In genomic region chr18:47151457-47151856, GRCh38 we compare ENCODE assay signal across 9 cellular contexts. TPM values are rescaled to one million over a fixed set of nuclear protein-coding genes. Genes with fewer than 3 reads are reported as not detected.
DNase-seq lines count a peak whose midpoint lies in the region; TF ChIP-seq lines count a peak whose summit lies in the region.
"Had no signal": no experiment of that assay in that cellular context is flagged by ENCODE, and none has a peak within 500 bp of the region (broad histone marks: within the 10 kb centered on the region; RNA-seq: fewer than 3 reads in every experiment).

No MANE protein-coding gene starts in this region.

- no peaks in the 10 kb centered on the region for H3K27me3 ChIP-seq in osteoblast (ENCODE audit: insufficient read depth, low read length)

- TF ChIP-seq CTCF in coronary artery (IDR thresholded peaks at IDR 0.05) (no peak), osteoblast (IDR thresholded peaks at IDR 0.05; ENCODE audit: extremely low read depth, low read depth, low read length) (no peak)

- DNase-seq in NCI-H2196 treated with DMSO at 0.1 percent for 48 hours (lab: John Stamatoyannopoulos, UW; ENCODE audit: unreplicated experiment) (peak; percentile 6), coronary artery (ENCODE audit: low spot score) (no peak), osteoblast (ENCODE audit: insufficient read length, low spot score, missing footprints) (no peak), NCI-H2227 (lab: John Stamatoyannopoulos, UW; ENCODE audit: unreplicated experiment) (no peak), HK-2 (ENCODE audit: unreplicated experiment) (no peak), iPS-NIHi7 (ENCODE audit: extremely low spot score) (no peak), NCI-H187 (lab: John Stamatoyannopoulos, UW) (no peak)
- DNase-seq: effector CD4-positive, alpha-beta T cell had no signal

- no peak overlapping the region for H3K27ac ChIP-seq in coronary artery
- H3K27ac ChIP-seq in osteoblast (ENCODE audit: low read depth, low read length) = peak overlapping the region; percentile 85

- H3K79me2 ChIP-seq in osteoblast (ENCODE audit: insufficient read depth, low read length) = peaks cover 39% of the 10 kb centered on the region

- H2AFZ ChIP-seq in osteoblast (ENCODE audit: low read length) = peak overlapping the region; percentile 91

- no peaks in the 10 kb centered on the region for H3K9me3 ChIP-seq in osteoblast (ENCODE audit: low read depth, low read length)

- H3K4me1 ChIP-seq in osteoblast (ENCODE audit: insufficient read depth, low read length) = peaks cover 16% of the 10 kb centered on the region

- H3K4me2 ChIP-seq in osteoblast (ENCODE audit: insufficient read depth, low read length) = peak overlapping the region; percentile 98

- H3K4me3 ChIP-seq in GM08714 (ENCODE audit: low read length) (peak overlapping the region; percentile 81; the same call in 1 of the 2 replicates), coronary artery (peak overlapping the region; percentile 95), osteoblast (ENCODE audit: insufficient read depth, low read length) (peak overlapping the region; percentile 88)

- peaks cover 17% of the 10 kb centered on the region for H3K36me3 ChIP-seq in osteoblast (ENCODE audit: insufficient read depth, low read length)

- no peaks in the 10 kb centered on the region for H4K20me1 ChIP-seq in osteoblast (ENCODE audit: insufficient read depth, low read length)

RNA-seq across cellular contexts. Expression of gene HDHD2, which starts 1.2 kb away (rescaled TPM):
- total RNA-seq in osteoblast = 17.4 and 19.4 TPM in 2 replicates

RNA-seq across cellular contexts. Expression of gene IER3IP1, which starts 24.7 kb away (rescaled TPM):
- 18.5 and 20.6 TPM in 2 replicates for total RNA-seq in osteoblast
